In the genomic region with DNA sequence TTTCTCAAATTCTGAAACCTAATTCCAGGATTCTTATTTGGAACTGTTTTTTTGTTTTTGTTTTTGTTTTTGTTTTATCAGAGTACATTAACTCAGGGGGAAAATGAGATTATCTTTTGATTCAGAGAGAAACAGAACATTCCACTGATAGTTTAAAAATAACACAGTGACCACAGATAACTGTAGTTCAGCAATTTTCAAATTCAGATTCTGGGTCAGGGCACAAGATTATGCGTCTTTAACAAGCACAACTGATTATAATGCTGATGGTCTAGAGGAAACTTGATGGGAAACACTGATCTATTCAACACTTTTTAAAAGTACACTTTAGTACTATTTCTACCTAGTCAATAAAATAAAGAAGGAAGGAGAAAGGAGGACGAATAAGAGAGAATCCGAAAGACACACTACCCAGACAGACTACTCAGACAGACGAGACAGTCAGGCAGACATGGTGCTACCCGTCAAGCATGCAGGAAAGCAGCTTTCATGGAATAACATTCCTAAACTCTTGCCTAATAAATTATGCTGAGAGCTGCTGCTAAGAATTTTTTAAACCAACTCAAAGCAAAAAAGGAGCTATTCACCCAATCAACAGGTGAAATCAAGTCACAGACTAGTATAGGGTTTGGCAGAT, we compare ENCODE assay signal across 12 cellular contexts. TPM values are rescaled to one million over a fixed set of nuclear protein-coding genes. Genes with fewer than 3 reads are reported as not detected.
DNase-seq lines count a peak whose midpoint lies in the region; ATAC-seq, FAIRE-seq and TF ChIP-seq lines count a peak whose summit lies in the region.
"Had no signal": no experiment of that assay in that cellular context is flagged by ENCODE, and none has a peak within 500 bp of the region (broad histone marks: within the 10 kb centered on the region; RNA-seq: fewer than 3 reads in every experiment).

No MANE protein-coding gene starts in this region.

- H3K27ac ChIP-seq in HUES64 (ENCODE audit: low read depth, low read length) (no peak overlapping the region; the same call in 1 of the 2 replicates), keratinocyte (ENCODE audit: control insufficient read depth, insufficient read depth, low read length) (peak overlapping the region; percentile 5), smooth muscle cell (ENCODE audit: low read depth) (peak overlapping the region; percentile 99)
- H3K27ac ChIP-seq: SK-N-MC had no signal

- peak; percentile 73 for FAIRE-seq in keratinocyte (lab: Jason Lieb, UNC)
- FAIRE-seq: bronchial epithelial cell had no signal

- no peak overlapping the region for H2AFZ ChIP-seq in keratinocyte (ENCODE audit: control insufficient read depth, low read length)
- peak overlapping the region; percentile 65 for H2AFZ ChIP-seq in smooth muscle cell (ENCODE audit: low read depth)

- H3K9ac ChIP-seq in HUES64 (ENCODE audit: low read depth, low read length): peak overlapping the region; percentile 2; the same call in 1 of the 2 replicates
- peak overlapping the region; percentile 11 for H3K9ac ChIP-seq in keratinocyte (ENCODE audit: control insufficient read depth, extremely low read depth, insufficient read depth, low read length)
- H3K9ac ChIP-seq in smooth muscle cell (ENCODE audit: low read depth): peak overlapping the region; percentile 93

- TF ChIP-seq CTCF in keratinocyte (optimal IDR thresholded peaks at IDR 0.05 in 1 of 3, IDR thresholded peaks at IDR 0.05 in 1 of 3, conservative IDR thresholded peaks at IDR 0.05 in 1 of 3; ENCODE audit: extremely low read depth in 1 of 3, insufficient read depth in 2 of 3, low read length in 3 of 3) (no peak), smooth muscle cell (IDR thresholded peaks at IDR 0.05; ENCODE audit: borderline replicate concordance, insufficient read depth, poor library complexity, severe bottlenecking) (no peak), BE2C (IDR thresholded peaks at IDR 0.05; ENCODE audit: low read depth, low read length) (no peak)

- H3K4me1 Mint-ChIP-seq in T-helper 2 cell treated with Interferon-gamma antibody and Interleukin-4, amounts not matched to agents 5 μg/mL and 100 μg/mL, for 36 hours (ENCODE audit: low read depth): no peaks in the 10 kb centered on the region
- H3K4me1 Mint-ChIP-seq: activated CD8-positive, alpha-beta memory T cell treated with anti-CD3 and anti-CD28 coated beads, Interleukin-2, amount 10 ng/mL, durations not matched to agents 7 days and 5 days had no signal

- H3K4me3 Mint-ChIP-seq in T-helper 2 cell treated with Interferon-gamma antibody and Interleukin-4, amounts not matched to agents 5 μg/mL and 100 μg/mL, for 36 hours: no peak overlapping the region
- H3K4me3 Mint-ChIP-seq: activated CD8-positive, alpha-beta memory T cell treated with anti-CD3 and anti-CD28 coated beads, Interleukin-2, amount 10 ng/mL, durations not matched to agents 7 days and 5 days had no signal

- dilution Hi-C loops in keratinocyte (cut with MboI; ENCODE audit: extremely low pct_ligation_motif_present, low sequenced_read_pairs): no loop called here

- no peaks in the 10 kb centered on the region for H3K27me3 Mint-ChIP-seq in T-helper 2 cell treated with Interferon-gamma antibody and Interleukin-4, amounts not matched to agents 5 μg/mL and 100 μg/mL, for 36 hours (ENCODE audit: low read depth)
- H3K27me3 Mint-ChIP-seq: activated CD8-positive, alpha-beta memory T cell treated with anti-CD3 and anti-CD28 coated beads, Interleukin-2, amount 10 ng/mL, durations not matched to agents 7 days and 5 days had no signal

- H3K79me2 ChIP-seq in keratinocyte (ENCODE audit: control insufficient read depth, insufficient read depth, low read length): peaks cover 47% of the 10 kb centered on the region
- peaks cover 73% of the 10 kb centered on the region for H3K79me2 ChIP-seq in smooth muscle cell (ENCODE audit: low read depth)

- no peaks in the 10 kb centered on the region for H3K36me3 Mint-ChIP-seq in T-helper 2 cell treated with Interferon-gamma antibody and Interleukin-4, amounts not matched to agents 5 μg/mL and 100 μg/mL, for 36 hours (ENCODE audit: low read depth)
- H3K36me3 Mint-ChIP-seq: activated CD8-positive, alpha-beta memory T cell treated with anti-CD3 and anti-CD28 coated beads, Interleukin-2, amount 10 ng/mL, durations not matched to agents 7 days and 5 days had no signal

- H3K4me3 ChIP-seq in HUES64 (ENCODE audit: low read length) (no peak overlapping the region), keratinocyte (ENCODE audit: control insufficient read depth in 2 of 3, extremely low read depth in 1 of 3, insufficient read depth in 2 of 3, low read depth in 1 of 3, low read length in 3 of 3) (no peak overlapping the region), smooth muscle cell (peak overlapping the region; percentile 30), BE2C (ENCODE audit: low read depth, low read length) (no peak overlapping the region)
- H3K4me3 ChIP-seq: SK-N-MC had no signal

- 81% methylated on average over 5 of the region's 5 CpGs for WGBS in HUES64
- WGBS in smooth muscle cell (ENCODE audit: low lambda C conversion rate): 2% methylated on average over 5 of the region's 5 CpGs

- peaks cover 16% of the 10 kb centered on the region; the same call in 1 of the 2 replicates for H3K4me1 ChIP-seq in HUES64 (ENCODE audit: insufficient read depth, low read length)
- H3K4me1 ChIP-seq in keratinocyte (ENCODE audit: control insufficient read depth, extremely low read depth, insufficient read depth, low read length): peaks cover 48% of the 10 kb centered on the region
- H3K4me1 ChIP-seq in smooth muscle cell (ENCODE audit: low read depth): peaks cover 18% of the 10 kb centered on the region
- no peaks in the 10 kb centered on the region for H3K4me1 ChIP-seq in BE2C

- no peaks in the 10 kb centered on the region for H3K36me3 ChIP-seq in HUES64 (ENCODE audit: insufficient read depth, low read length)
- H3K36me3 ChIP-seq in keratinocyte (ENCODE audit: control insufficient read depth in 2 of 2, extremely low read depth in 1 of 2, insufficient read depth in 2 of 2, low read length in 2 of 2): peaks cover 0 to 3% of the 10 kb centered on the region in 2 experiments
- H3K36me3 ChIP-seq in smooth muscle cell (ENCODE audit: low read depth): no peaks in the 10 kb centered on the region
- no peaks in the 10 kb centered on the region for H3K36me3 ChIP-seq in BE2C

- no peak overlapping the region for H3K27ac Mint-ChIP-seq in T-helper 2 cell treated with Interferon-gamma antibody and Interleukin-4, amounts not matched to agents 5 μg/mL and 100 μg/mL, for 36 hours
- H3K27ac Mint-ChIP-seq: activated CD8-positive, alpha-beta memory T cell treated with anti-CD3 and anti-CD28 coated beads, Interleukin-2, amount 10 ng/mL, durations not matched to agents 7 days and 5 days had no signal

- H3K4me2 ChIP-seq in keratinocyte (ENCODE audit: control insufficient read depth, extremely low read depth, insufficient read depth, low read depth, low read length) (peak overlapping the region; percentile 18), smooth muscle cell (peak overlapping the region; percentile 86)

- H3K9me3 ChIP-seq in HUES64 (ENCODE audit: insufficient read depth, low read depth, low read length): no peaks in the 10 kb centered on the region
- H3K9me3 ChIP-seq in keratinocyte (ENCODE audit: control insufficient read depth, low read depth, low read length): no peaks in the 10 kb centered on the region
- no peaks in the 10 kb centered on the region for H3K9me3 ChIP-seq in smooth muscle cell (replicated peaks; ENCODE audit: low read depth)
- no peaks in the 10 kb centered on the region for H3K9me3 ChIP-seq in BE2C

- DNase-seq in dermis blood vessel endothelial cell: peak; percentile 69
- no peak for DNase-seq in keratinocyte (ENCODE audit: low read depth, low spot score)
- DNase-seq in smooth muscle cell (lab: John Stamatoyannopoulos, UW; ENCODE audit: unreplicated experiment): no peak
- no peak for DNase-seq in T-helper 2 cell treated with Interferon-gamma antibody and Interleukin-4, amounts not matched to agents 5 μg/mL and 100 μg/mL, for 36 hours (ENCODE audit: low spot score)
- DNase-seq in BE2C: no peak
- DNase-seq: activated CD8-positive, alpha-beta memory T cell treated with anti-CD3 and anti-CD28 coated beads, Interleukin-2, amount 10 ng/mL, durations not matched to agents 7 days and 5 days; NCI-H2171 treated with DMSO at 0.1 percent for 48 hours had no signal

- H3F3A ChIP-seq in smooth muscle cell (ENCODE audit: low read depth): peaks cover 34% of the 10 kb centered on the region

- no peaks in the 10 kb centered on the region for H3K9me1 ChIP-seq in keratinocyte (ENCODE audit: control insufficient read depth, extremely low read depth, insufficient read depth, low read length)

- no peaks in the 10 kb centered on the region for H3K9me3 Mint-ChIP-seq in T-helper 2 cell treated with Interferon-gamma antibody and Interleukin-4, amounts not matched to agents 5 μg/mL and 100 μg/mL, for 36 hours

- H4K20me1 ChIP-seq in keratinocyte (ENCODE audit: control insufficient read depth, extremely low read depth, insufficient read depth, low read length) (no peaks in the 10 kb centered on the region), smooth muscle cell (ENCODE audit: low read depth) (peaks cover 2% of the 10 kb centered on the region)

- ATAC-seq in GM19397 (IDR thresholded peaks at IDR 0.05; ENCODE audit: unreplicated experiment) (no peak), GM18520 (IDR thresholded peaks at IDR 0.05; ENCODE audit: unreplicated experiment) (no peak)
- ATAC-seq: activated CD8-positive, alpha-beta memory T cell treated with anti-CD3 and anti-CD28 coated beads, Interleukin-2, amount 10 ng/mL, durations not matched to agents 7 days and 5 days had no signal

- H3K27me3 ChIP-seq in HUES64 (ENCODE audit: insufficient read depth, low read length) (no peaks in the 10 kb centered on the region), keratinocyte (ENCODE audit: control insufficient read depth, extremely low read depth, insufficient read depth, low read length) (no peaks in the 10 kb centered on the region), smooth muscle cell (ENCODE audit: low read depth) (no peaks in the 10 kb centered on the region), BE2C (no peaks in the 10 kb centered on the region)

RNA-seq across cellular contexts. Expression of a gene that starts 59.0 kb away (rescaled TPM):
- 40.3 TPM for polyA plus RNA-seq in HUES64 (2013, experiment 1 of 2)
- 44.8 TPM for polyA plus RNA-seq in HUES64 (2013, experiment 2 of 2)
- total RNA-seq in dermis blood vessel endothelial cell (88.2 and 118 TPM in 2 replicates), smooth muscle cell (60.9 and 83.9 TPM in 2 replicates)
- polyA plus RNA-seq in keratinocyte (47.0 to 68.3 TPM (median 57.3 TPM) in 3 replicates), smooth muscle cell (22.1 and 32.7 TPM in 2 replicates)
- 23.0 TPM for polyA plus RNA-seq in keratinocyte (2011; ENCODE audit: low read depth)
- polyA plus RNA-seq in keratinocyte (2011; cell fraction: cytosol; rRNA removed): 50.7 and 53.2 TPM in 2 replicates
- polyA plus RNA-seq in keratinocyte (2011; cell fraction: nucleus; rRNA removed): 104 and 115 TPM in 2 replicates
- 13.7 and 37.4 TPM in 2 replicates for polyA plus RNA-seq in keratinocyte (2012; ENCODE audit: low replicate concordance)
- 88.0 to 138 TPM (median 97.6 TPM) in 3 replicates for polyA minus RNA-seq in keratinocyte
- 40.5 TPM for polyA minus RNA-seq in keratinocyte (2011; cell fraction: cytosol; rRNA and poly(A)+ RNA removed)
- polyA minus RNA-seq in keratinocyte (2011; cell fraction: nucleus; rRNA and poly(A)+ RNA removed): 67.3 and 155 TPM in 2 replicates
- polyA plus RNA-seq in BE2C (2012; ENCODE audit: insufficient read depth, insufficient read length, low read depth): 12.2 TPM

Comparison
In these comparisons a context has a peak if more than half of its experiments do, and no peak if none do; other contexts are left out.
1. H3K9ac ChIP-seq: peak in every context shown above with its lines; median percentile 93 in smooth muscle cell; 11 in keratinocyte; 2 in HUES64.